8 cellular contexts compared by ENCODE assay signal in the genomic region with DNA sequence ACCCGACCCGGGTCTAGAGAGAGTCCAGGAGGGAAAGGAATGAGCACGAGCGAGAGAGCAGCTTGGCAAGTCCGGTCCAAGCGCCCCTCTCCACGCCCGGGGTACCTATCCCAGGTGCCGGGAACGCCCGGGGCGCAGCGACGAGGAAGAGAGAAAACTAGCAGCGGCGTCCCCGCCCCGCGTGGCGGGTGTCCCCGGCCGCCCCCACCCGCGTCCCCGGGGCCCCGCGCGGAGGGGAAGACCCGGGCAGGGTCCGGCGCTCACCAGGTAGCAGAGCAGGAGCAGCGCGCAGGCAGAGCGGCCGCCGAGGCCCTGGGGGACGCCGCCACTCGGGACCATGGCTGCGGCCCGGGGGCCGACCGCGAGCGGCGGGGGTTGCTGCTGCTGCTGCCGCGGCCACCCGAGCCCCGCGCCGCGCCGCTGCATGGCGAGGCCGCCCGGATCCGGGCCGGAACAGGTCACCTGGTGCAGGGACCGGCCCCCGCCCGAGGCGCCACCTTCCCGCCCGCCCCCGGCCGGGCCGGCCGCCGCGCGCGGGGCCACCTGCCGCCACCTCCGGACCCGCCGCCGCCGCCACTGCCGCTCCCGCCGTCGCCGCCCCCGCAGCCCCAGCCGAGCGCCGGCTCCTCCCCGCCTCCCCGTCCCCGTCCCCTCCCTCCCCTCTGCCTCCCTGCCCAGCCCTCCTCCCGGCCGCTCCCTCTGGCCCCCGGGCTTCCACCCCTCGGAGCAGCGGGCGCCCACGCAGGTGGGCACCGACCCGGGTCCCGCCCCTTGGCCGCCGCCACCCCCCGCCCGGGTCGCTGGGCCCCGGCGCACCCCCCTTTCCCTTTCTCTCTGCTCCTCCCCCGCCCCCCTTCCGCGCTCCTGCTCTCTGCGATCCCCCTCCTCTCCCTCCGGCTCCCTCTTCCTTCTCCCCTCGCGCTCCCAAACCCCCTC. TPM values are rescaled to one million over a fixed set of nuclear protein-coding genes. Genes with fewer than 3 reads are reported as not detected.
DNase-seq lines count a peak whose midpoint lies in the region; ATAC-seq and TF ChIP-seq lines count a peak whose summit lies in the region.

A gene (minus strand): TSS at position 578 of the 936 bp plus-strand sequence. CDS start 152 bp downstream, at position 426.

- POLR2A ChIA-PET in Caco-2 (lab: Charles Lee) = no interaction called here
- POLR2A ChIA-PET in naive thymus-derived CD8-positive, alpha-beta T cell (lab: Charles Lee) = interaction anchor here (1.7 to 2.7 kb wide), 3 partner anchors 50 to 52 kb away, joined by 7 to 8 read pairs (median 8); a partner anchor contains a TSS

- H3K4me3 ChIP-seq in Caco-2 (ENCODE audit: low read depth, low read length) (peak within 1 kb of the TSS; percentile 50), epithelial cell of esophagus (ENCODE audit: low read length) (peak within 1 kb of the TSS; percentile 63), testis (peak within 1 kb of the TSS; percentile 56 to 63)

- H3K36me3 ChIP-seq in Caco-2 (ENCODE audit: control insufficient read depth, insufficient read depth, low read length) = no peaks in the 10 kb centered on the region
- no peaks in the 10 kb centered on the region for H3K36me3 ChIP-seq in testis (ENCODE audit: low read depth, missing control alignments)

- no peaks in the 10 kb centered on the region for H3K27me3 Mint-ChIP-seq in Caco-2 (ENCODE audit: insufficient read depth, unreplicated experiment)
- peaks cover 0 to 2% (median 0%) of the 10 kb centered on the region in 5 donors for H3K27me3 Mint-ChIP-seq in naive thymus-derived CD8-positive, alpha-beta T cell

- H3K27me3 ChIP-seq in Caco-2 (replicated peaks; ENCODE audit: control insufficient read depth, insufficient read depth, low read length) (no peaks in the 10 kb centered on the region), testis (no peaks in the 10 kb centered on the region)

- no peaks in the 10 kb centered on the region for H3K9me3 Mint-ChIP-seq in Caco-2 (ENCODE audit: unreplicated experiment)
- H3K9me3 Mint-ChIP-seq in naive thymus-derived CD8-positive, alpha-beta T cell = peaks cover 0 to 3% (median 0%) of the 10 kb centered on the region in 9 donors

- H3K4me1 ChIP-seq in Caco-2 (peaks cover 9% of the 10 kb centered on the region; the same call in 1 of the 2 replicates), testis (no peaks in the 10 kb centered on the region)

- peak within 1 kb of the TSS in 1 of 2 donors; percentile 36 for H3K27ac ChIP-seq in testis

- no peaks in the 10 kb centered on the region for H3K9me3 ChIP-seq in Caco-2
- H3K9me3 ChIP-seq in testis = no peaks in the 10 kb centered on the region

- peak within 1 kb of the TSS; percentile 58 for H3K27ac Mint-ChIP-seq in Caco-2 (ENCODE audit: unreplicated experiment)
- H3K27ac Mint-ChIP-seq in naive thymus-derived CD8-positive, alpha-beta T cell = peak within 1 kb of the TSS; percentile 91 to 99 (median 96)

- WGBS in testis, 2 donors = 1 to 2% methylated on average over 38 to 62 of the region's 115 CpGs

- no peaks in the 10 kb centered on the region for H3K36me3 Mint-ChIP-seq in Caco-2 (ENCODE audit: insufficient read depth, unreplicated experiment)
- H3K36me3 Mint-ChIP-seq in naive thymus-derived CD8-positive, alpha-beta T cell = peaks cover 0 to 5% (median 0%) of the 10 kb centered on the region in 3 donors

- CTCF ChIA-PET in Caco-2 (lab: Charles Lee) = no interaction called here

- DNase-seq in Caco-2 (peak; percentile 50 to 73), NCI-H1092 treated with DMSO at 0.1 percent for 48 hours (lab: John Stamatoyannopoulos, UW) (peak; percentile 39), activated T-cell treated with anti-CD3 and anti-CD28 coated beads for 1 hour (ENCODE audit: low read depth) (peak; percentile 36), epithelial cell of esophagus (ENCODE audit: low read depth) (peak; percentile 44), testis (peak; percentile 24)
- DNase-seq in naive thymus-derived CD8-positive, alpha-beta T cell = peak in 9 of 10 donors; percentile 31 to 71 (median 47)

- H3K4me3 Mint-ChIP-seq in Caco-2 (ENCODE audit: unreplicated experiment) = peak within 1 kb of the TSS; percentile 88
- peak within 1 kb of the TSS; percentile 94 to 100 (median 97) for H3K4me3 Mint-ChIP-seq in naive thymus-derived CD8-positive, alpha-beta T cell

- TF ChIP-seq CTCF in Caco-2 (IDR thresholded peaks at IDR 0.05; ENCODE audit: insufficient read depth in 1 of 2, low read depth in 1 of 2, low read length in 1 of 2, severe bottlenecking in 1 of 2, unreplicated experiment in 1 of 2) (no peak), epithelial cell of esophagus (IDR thresholded peaks at IDR 0.05; ENCODE audit: insufficient read depth, low read depth, low read length, missing control alignments) (no peak), testis (IDR thresholded peaks at IDR 0.05) (no peak)

- no peak for TF ChIP-seq POLR2A in testis (IDR thresholded peaks at IDR 0.05)

- intact Hi-C loops in Caco-2 (cut with micrococcal nuclease; ENCODE audit: unreplicated experiment) = loop anchor here (5.0 kb wide), 1 partner anchor 50 kb away; a partner anchor contains a TSS
- intact Hi-C loops in testis (cut with DNase I; ENCODE audit: low total_unique reads) = no loop called here

- ATAC-seq in GM21529 (IDR thresholded peaks at IDR 0.05; ENCODE audit: unreplicated experiment) = peak; percentile 41
- ATAC-seq in naive thymus-derived CD8-positive, alpha-beta T cell = peak; percentile 36 to 54
- no peak for ATAC-seq in HG03571 (IDR thresholded peaks at IDR 0.05; ENCODE audit: unreplicated experiment)

- no TSS peak for BruUV-seq in Caco-2 (replicated peaks; lab: Mats Ljungman, UMichigan)

- peaks cover 18% of the 10 kb centered on the region for H3K4me1 Mint-ChIP-seq in Caco-2 (ENCODE audit: low read depth, unreplicated experiment)
- peaks cover 21 to 71% (median 46%) of the 10 kb centered on the region in 4 donors for H3K4me1 Mint-ChIP-seq in naive thymus-derived CD8-positive, alpha-beta T cell

RNA-seq across cellular contexts. Expression of the gene that starts here (rescaled TPM):
- total RNA-seq in Caco-2 (2022) (15.3 and 15.7 TPM in 2 replicates), testis (1 to 10 TPM; 5.0 to 6.9 TPM)
- total RNA-seq in naive thymus-derived CD8-positive, alpha-beta T cell = 10 to 100 TPM; 52.7 to 57.2 TPM
- polyA plus RNA-seq in naive thymus-derived CD8-positive, alpha-beta T cell = 10 to 100 TPM; 19.2 to 35.1 (median 30.4) TPM
- polyA plus RNA-seq in testis (ENCODE audit: insufficient read depth, low read depth, low replicate concordance) = 15.6 TPM
